In the genomic region with DNA sequence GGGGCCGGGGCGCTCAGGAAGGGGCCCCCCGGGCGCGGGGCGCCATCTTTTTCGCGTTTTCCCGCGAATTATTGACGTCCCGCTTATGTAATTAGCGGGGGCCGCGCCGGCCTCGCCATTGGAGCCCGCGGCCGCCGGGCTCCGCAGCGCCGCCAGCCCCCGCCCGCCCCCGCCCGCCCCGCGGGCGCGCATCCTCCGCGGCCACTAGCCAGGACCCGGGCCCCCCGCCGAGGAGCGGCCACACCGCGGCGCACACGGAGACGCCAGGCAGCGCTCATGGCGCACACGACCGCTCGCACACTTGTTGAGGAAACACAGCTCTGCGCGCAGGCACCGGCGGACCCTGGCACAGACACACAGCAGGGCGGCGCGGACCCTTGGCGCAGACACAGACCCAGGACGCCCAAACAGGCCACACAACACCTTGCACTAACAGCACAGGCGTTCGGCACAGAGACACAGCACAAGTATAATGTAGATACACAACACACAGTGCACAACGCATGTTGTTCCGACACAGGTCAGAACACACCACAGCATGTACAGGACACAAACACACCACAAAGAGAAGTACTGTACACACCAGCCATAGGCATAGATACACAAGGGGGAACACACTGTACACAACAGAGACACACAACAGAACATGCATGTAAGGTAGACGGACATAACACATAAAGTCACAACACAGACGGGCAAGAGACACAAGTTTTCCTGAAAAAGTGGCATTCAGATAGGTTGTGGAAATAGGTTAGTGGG, we compare ENCODE assay signal across 1 cellular context.
A peak's percentile ranks its signal among the peaks of the same experiment; 100 is the strongest.
TF ChIP-seq lines count a peak whose summit lies in the region.

No MANE protein-coding gene starts in this region.

TF ChIP-seq in K562, 482 proteins besides CTCF, POLR2A, EP300 and RAD21 (continued from another document):
- TF ChIP-seq MEF2D (tag; conservative IDR thresholded peaks at IDR 0.05; ENCODE audit: low read depth), result no peak
- TF ChIP-seq MYC (IDR thresholded peaks at IDR 0.05; ENCODE audit: low read depth, low read length), result peak; percentile 94
- TF ChIP-seq MYC (CRISPR knock-in tag; IDR thresholded peaks at IDR 0.05; ENCODE audit: borderline replicate concordance, low read depth), result no peak
- TF ChIP-seq RCOR1 (IDR thresholded peaks at IDR 0.05; ENCODE audit: borderline replicate concordance in 1 of 2, low read depth in 2 of 2, low read length in 2 of 2), result peak; percentile 52 to 81; a peak in 3 of 4 replicates
- TF ChIP-seq, protein P1, sequence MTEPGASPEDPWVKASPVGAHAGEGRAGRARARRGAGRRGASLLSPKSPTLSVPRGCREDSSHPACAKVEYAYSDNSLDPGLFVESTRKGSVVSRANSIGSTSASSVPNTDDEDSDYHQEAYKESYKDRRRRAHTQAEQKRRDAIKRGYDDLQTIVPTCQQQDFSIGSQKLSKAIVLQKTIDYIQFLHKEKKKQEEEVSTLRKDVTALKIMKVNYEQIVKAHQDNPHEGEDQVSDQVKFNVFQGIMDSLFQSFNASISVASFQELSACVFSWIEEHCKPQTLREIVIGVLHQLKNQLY (CRISPR knock-in tag; conservative IDR thresholded peaks at IDR 0.05), result peak in 1 of 2 experiments; percentile 98; a peak in 2 of 4 replicates
- TF ChIP-seq, protein P2, sequence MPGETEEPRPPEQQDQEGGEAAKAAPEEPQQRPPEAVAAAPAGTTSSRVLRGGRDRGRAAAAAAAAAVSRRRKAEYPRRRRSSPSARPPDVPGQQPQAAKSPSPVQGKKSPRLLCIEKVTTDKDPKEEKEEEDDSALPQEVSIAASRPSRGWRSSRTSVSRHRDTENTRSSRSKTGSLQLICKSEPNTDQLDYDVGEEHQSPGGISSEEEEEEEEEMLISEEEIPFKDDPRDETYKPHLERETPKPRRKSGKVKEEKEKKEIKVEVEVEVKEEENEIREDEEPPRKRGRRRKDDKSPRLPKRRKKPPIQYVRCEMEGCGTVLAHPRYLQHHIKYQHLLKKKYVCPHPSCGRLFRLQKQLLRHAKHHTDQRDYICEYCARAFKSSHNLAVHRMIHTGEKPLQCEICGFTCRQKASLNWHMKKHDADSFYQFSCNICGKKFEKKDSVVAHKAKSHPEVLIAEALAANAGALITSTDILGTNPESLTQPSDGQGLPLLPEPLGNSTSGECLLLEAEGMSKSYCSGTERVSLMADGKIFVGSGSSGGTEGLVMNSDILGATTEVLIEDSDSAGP (CRISPR knock-in tag; IDR thresholded peaks at IDR 0.05), result no peak
- TF ChIP-seq SAP30 (IDR thresholded peaks at IDR 0.05; ENCODE audit: borderline replicate concordance, insufficient read depth, low read depth, low read length, poor library complexity, severe bottlenecking), result no peak
- TF ChIP-seq ZNF384 (IDR thresholded peaks at IDR 0.05; ENCODE audit: low read depth, low read length), result peak; percentile 38; the same call in 1 of the 2 replicates
- TF ChIP-seq ETS2 (tag; IDR thresholded peaks at IDR 0.05; ENCODE audit: borderline replicate concordance, poor library complexity, severe bottlenecking), result no peak
- no peak for TF ChIP-seq STAG1 (CRISPR knock-in tag; IDR thresholded peaks at IDR 0.05; ENCODE audit: borderline replicate concordance)
- no peak for TF ChIP-seq NR4A1 (CRISPR knock-in tag; IDR thresholded peaks at IDR 0.05)
- TF ChIP-seq NR4A1 (tag; IDR thresholded peaks at IDR 0.05), result no peak
- TF ChIP-seq, protein P3, sequence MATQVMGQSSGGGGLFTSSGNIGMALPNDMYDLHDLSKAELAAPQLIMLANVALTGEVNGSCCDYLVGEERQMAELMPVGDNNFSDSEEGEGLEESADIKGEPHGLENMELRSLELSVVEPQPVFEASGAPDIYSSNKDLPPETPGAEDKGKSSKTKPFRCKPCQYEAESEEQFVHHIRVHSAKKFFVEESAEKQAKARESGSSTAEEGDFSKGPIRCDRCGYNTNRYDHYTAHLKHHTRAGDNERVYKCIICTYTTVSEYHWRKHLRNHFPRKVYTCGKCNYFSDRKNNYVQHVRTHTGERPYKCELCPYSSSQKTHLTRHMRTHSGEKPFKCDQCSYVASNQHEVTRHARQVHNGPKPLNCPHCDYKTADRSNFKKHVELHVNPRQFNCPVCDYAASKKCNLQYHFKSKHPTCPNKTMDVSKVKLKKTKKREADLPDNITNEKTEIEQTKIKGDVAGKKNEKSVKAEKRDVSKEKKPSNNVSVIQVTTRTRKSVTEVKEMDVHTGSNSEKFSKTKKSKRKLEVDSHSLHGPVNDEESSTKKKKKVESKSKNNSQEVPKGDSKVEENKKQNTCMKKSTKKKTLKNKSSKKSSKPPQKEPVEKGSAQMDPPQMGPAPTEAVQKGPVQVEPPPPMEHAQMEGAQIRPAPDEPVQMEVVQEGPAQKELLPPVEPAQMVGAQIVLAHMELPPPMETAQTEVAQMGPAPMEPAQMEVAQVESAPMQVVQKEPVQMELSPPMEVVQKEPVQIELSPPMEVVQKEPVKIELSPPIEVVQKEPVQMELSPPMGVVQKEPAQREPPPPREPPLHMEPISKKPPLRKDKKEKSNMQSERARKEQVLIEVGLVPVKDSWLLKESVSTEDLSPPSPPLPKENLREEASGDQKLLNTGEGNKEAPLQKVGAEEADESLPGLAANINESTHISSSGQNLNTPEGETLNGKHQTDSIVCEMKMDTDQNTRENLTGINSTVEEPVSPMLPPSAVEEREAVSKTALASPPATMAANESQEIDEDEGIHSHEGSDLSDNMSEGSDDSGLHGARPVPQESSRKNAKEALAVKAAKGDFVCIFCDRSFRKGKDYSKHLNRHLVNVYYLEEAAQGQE (CRISPR knock-in tag; IDR thresholded peaks at IDR 0.05; ENCODE audit: low read depth), result no peak
- TF ChIP-seq ZFPM2 (CRISPR knock-in tag; IDR thresholded peaks at IDR 0.05), result no peak
- no peak; the same call in 1 of the 2 replicates for TF ChIP-seq JUN (IDR thresholded peaks at IDR 0.05; ENCODE audit: borderline replicate concordance, low read depth, low read length)
- TF ChIP-seq JUN (CRISPR knock-in tag; IDR thresholded peaks at IDR 0.05; ENCODE audit: borderline replicate concordance), result no peak
- TF ChIP-seq, protein P4, sequence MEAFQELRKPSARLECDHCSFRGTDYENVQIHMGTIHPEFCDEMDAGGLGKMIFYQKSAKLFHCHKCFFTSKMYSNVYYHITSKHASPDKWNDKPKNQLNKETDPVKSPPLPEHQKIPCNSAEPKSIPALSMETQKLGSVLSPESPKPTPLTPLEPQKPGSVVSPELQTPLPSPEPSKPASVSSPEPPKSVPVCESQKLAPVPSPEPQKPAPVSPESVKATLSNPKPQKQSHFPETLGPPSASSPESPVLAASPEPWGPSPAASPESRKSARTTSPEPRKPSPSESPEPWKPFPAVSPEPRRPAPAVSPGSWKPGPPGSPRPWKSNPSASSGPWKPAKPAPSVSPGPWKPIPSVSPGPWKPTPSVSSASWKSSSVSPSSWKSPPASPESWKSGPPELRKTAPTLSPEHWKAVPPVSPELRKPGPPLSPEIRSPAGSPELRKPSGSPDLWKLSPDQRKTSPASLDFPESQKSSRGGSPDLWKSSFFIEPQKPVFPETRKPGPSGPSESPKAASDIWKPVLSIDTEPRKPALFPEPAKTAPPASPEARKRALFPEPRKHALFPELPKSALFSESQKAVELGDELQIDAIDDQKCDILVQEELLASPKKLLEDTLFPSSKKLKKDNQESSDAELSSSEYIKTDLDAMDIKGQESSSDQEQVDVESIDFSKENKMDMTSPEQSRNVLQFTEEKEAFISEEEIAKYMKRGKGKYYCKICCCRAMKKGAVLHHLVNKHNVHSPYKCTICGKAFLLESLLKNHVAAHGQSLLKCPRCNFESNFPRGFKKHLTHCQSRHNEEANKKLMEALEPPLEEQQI (IDR thresholded peaks at IDR 0.05), result no peak
- TF ChIP-seq, protein P5, sequence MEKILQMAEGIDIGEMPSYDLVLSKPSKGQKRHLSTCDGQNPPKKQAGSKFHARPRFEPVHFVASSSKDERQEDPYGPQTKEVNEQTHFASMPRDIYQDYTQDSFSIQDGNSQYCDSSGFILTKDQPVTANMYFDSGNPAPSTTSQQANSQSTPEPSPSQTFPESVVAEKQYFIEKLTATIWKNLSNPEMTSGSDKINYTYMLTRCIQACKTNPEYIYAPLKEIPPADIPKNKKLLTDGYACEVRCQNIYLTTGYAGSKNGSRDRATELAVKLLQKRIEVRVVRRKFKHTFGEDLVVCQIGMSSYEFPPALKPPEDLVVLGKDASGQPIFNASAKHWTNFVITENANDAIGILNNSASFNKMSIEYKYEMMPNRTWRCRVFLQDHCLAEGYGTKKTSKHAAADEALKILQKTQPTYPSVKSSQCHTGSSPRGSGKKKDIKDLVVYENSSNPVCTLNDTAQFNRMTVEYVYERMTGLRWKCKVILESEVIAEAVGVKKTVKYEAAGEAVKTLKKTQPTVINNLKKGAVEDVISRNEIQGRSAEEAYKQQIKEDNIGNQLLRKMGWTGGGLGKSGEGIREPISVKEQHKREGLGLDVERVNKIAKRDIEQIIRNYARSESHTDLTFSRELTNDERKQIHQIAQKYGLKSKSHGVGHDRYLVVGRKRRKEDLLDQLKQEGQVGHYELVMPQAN (IDR thresholded peaks at IDR 0.05; ENCODE audit: borderline replicate concordance), result no peak
- no peak for TF ChIP-seq SETDB1 (IDR thresholded peaks at IDR 0.05; ENCODE audit: low read length)
- no peak for TF ChIP-seq TAF1 (IDR thresholded peaks at IDR 0.05; ENCODE audit: control insufficient read depth, extremely low read depth, insufficient read depth, low read length, severe bottlenecking)
- peak; percentile 18 to 61; a peak in 3 of 4 replicates for TF ChIP-seq TBL1XR1 (IDR thresholded peaks at IDR 0.05; ENCODE audit: low read length in 2 of 2)
- no peak for TF ChIP-seq ZFP36 (IDR thresholded peaks at IDR 0.05; ENCODE audit: low read depth, low read length, partially characterized antibody)
- TF ChIP-seq BRD9 (IDR thresholded peaks at IDR 0.05; ENCODE audit: low read depth, partially characterized antibody), result no peak
- TF ChIP-seq, protein P6, sequence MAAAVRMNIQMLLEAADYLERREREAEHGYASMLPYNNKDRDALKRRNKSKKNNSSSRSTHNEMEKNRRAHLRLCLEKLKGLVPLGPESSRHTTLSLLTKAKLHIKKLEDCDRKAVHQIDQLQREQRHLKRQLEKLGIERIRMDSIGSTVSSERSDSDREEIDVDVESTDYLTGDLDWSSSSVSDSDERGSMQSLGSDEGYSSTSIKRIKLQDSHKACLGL (CRISPR knock-in tag; IDR thresholded peaks at IDR 0.05; ENCODE audit: borderline replicate concordance, poor library complexity, severe bottlenecking), result no peak
- TF ChIP-seq, protein P7, sequence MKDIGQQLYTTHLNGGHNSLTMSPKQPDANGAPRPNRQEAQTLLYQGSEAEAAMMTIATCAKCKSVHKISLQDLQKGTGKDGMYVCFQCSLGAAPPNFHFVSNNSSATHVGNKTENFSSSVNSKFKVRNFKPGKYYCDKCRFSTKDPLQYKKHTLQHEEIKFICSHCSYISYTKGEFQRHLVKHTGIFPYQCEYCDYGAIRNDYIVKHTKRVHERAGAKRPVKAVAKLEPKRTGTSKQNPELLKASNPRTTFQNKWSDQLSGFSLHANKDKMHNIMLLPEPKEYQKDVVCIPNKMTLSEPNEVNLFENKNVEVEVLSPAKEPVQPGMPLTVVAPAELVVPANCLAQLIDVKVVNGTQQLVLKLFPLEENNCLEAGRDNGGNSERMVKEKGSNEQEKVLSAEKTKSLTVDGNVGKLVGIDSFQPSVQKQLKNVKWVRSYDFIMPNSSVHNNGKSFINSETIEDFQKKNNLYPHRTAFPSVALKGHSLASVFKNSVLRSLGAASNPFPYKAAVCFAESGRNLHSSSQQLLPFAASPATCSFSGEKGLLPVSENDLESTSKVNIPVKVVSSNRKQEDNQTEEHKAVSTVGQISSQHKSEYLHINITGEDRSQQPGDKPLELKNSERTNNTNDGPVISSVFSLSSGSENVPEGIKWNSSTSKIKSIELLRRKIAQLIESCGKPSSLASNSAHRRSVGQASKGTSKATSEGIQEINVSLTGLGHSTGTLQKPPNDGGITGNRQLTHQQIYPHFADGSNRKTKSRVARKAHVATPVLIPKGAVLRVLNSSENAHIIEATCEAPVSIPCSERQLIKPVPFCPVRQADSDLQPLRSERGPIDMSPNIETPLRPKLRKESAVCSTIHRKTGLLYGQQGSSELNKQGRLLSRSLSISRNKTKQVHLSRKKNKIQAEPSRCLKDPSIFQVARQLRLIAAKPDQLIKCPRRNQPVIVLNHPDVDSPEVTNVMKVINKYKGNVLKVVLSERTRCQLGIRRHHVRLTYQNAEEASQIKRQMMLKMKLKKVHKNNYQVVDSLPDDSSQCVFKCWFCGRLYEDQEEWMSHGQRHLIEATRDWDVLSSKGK (CRISPR knock-in tag; IDR thresholded peaks at IDR 0.05), result no peak
- TF ChIP-seq ZEB2 (IDR thresholded peaks at IDR 0.05), result no peak
- TF ChIP-seq, protein P8, sequence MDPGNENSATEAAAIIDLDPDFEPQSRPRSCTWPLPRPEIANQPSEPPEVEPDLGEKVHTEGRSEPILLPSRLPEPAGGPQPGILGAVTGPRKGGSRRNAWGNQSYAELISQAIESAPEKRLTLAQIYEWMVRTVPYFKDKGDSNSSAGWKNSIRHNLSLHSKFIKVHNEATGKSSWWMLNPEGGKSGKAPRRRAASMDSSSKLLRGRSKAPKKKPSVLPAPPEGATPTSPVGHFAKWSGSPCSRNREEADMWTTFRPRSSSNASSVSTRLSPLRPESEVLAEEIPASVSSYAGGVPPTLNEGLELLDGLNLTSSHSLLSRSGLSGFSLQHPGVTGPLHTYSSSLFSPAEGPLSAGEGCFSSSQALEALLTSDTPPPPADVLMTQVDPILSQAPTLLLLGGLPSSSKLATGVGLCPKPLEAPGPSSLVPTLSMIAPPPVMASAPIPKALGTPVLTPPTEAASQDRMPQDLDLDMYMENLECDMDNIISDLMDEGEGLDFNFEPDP (CRISPR knock-in tag; IDR thresholded peaks at IDR 0.05), result no peak
